In genomic region chr20:63269724-63270123, GRCh38 we compare ENCODE assay signal across 1 cellular context.
TF ChIP-seq lines count a peak whose summit lies in the region.

No MANE protein-coding gene starts in this region.

TF ChIP-seq in WTC11, 78 proteins besides CTCF, POLR2A, EP300 and RAD21:
- TF ChIP-seq TEAD1 (CRISPR knock-in tag; IDR thresholded peaks at IDR 0.05) = no peak
- no peak for TF ChIP-seq ZBTB21 (CRISPR knock-in tag; IDR thresholded peaks at IDR 0.05; ENCODE audit: borderline replicate concordance)
- no peak for TF ChIP-seq ATF3 (CRISPR knock-in tag; conservative IDR thresholded peaks at IDR 0.05)
- no peak for TF ChIP-seq ZNF532 (CRISPR knock-in tag; IDR thresholded peaks at IDR 0.05; ENCODE audit: borderline replicate concordance)
- no peak for TF ChIP-seq ZNF512 (CRISPR knock-in tag; IDR thresholded peaks at IDR 0.05; ENCODE audit: borderline replicate concordance)
- TF ChIP-seq GTF2I (CRISPR knock-in tag; conservative IDR thresholded peaks at IDR 0.05) = no peak
- no peak for TF ChIP-seq CREM (CRISPR knock-in tag; IDR thresholded peaks at IDR 0.05)
- no peak for TF ChIP-seq MAX (CRISPR knock-in tag; IDR thresholded peaks at IDR 0.05)
- TF ChIP-seq JAZF1 (CRISPR knock-in tag; IDR thresholded peaks at IDR 0.05) = no peak
- no peak for TF ChIP-seq GRHL2 (CRISPR knock-in tag; IDR thresholded peaks at IDR 0.05; ENCODE audit: insufficient replicate concordance, severe bottlenecking)
- no peak for TF ChIP-seq MYBL2 (CRISPR knock-in tag; IDR thresholded peaks at IDR 0.05)
- no peak for TF ChIP-seq RORB (CRISPR knock-in tag; IDR thresholded peaks at IDR 0.05)
- TF ChIP-seq MXD4 (CRISPR knock-in tag; IDR thresholded peaks at IDR 0.05; ENCODE audit: borderline replicate concordance) = no peak
- TF ChIP-seq PREB (CRISPR knock-in tag; IDR thresholded peaks at IDR 0.05; ENCODE audit: borderline replicate concordance) = no peak
- no peak for TF ChIP-seq NFYB (CRISPR knock-in tag; conservative IDR thresholded peaks at IDR 0.05; ENCODE audit: low read depth)
- TF ChIP-seq ATF6 (CRISPR knock-in tag; IDR thresholded peaks at IDR 0.05) = no peak
- TF ChIP-seq ZBTB43 (CRISPR knock-in tag; IDR thresholded peaks at IDR 0.05) = no peak
- no peak for TF ChIP-seq ZNF317 (CRISPR knock-in tag; IDR thresholded peaks at IDR 0.05; ENCODE audit: borderline replicate concordance, low read depth)
